Comparison of ENCODE assay signal across 1 cellular context in genomic region chr3:34066999-34067398, GRCh38.
TF ChIP-seq lines count a peak whose summit lies in the region.

No MANE protein-coding gene starts in this region.

TF ChIP-seq in H1, 55 proteins besides CTCF, POLR2A, EP300 and RAD21 (continued from another document):
- TF ChIP-seq E2F6 (IDR thresholded peaks at IDR 0.05) (no peak), SAP30 (IDR thresholded peaks at IDR 0.05; ENCODE audit: insufficient read depth, insufficient replicate concordance, low read length) (no peak), CHD7 (IDR thresholded peaks at IDR 0.05; ENCODE audit: insufficient replicate concordance, low read length) (no peak), KDM1A (IDR thresholded peaks at IDR 0.05; ENCODE audit: borderline replicate concordance, low read length) (no peak)
TF ChIP-seq in H1: peak in this region for 0.
